ENCODE assay signal across 16 cellular contexts in genomic region chrX:139881572-139881971, GRCh38. TPM values are rescaled to one million over a fixed set of nuclear protein-coding genes. Genes with fewer than 3 reads are reported as not detected.
DNase-seq lines count a peak whose midpoint lies in the region; ATAC-seq, FAIRE-seq and TF ChIP-seq lines count a peak whose summit lies in the region.
"Had no signal": no experiment of that assay in that cellular context is flagged by ENCODE, and none has a peak within 500 bp of the region (broad histone marks: within the 10 kb centered on the region; RNA-seq: fewer than 3 reads in every experiment).

No MANE protein-coding gene starts in this region.

- ATAC-seq in heart left ventricle, result peak in 2 of 4 donors; percentile 41
- no peak for ATAC-seq in Right ventricle myocardium inferior
- no peak for ATAC-seq in GM18505 (IDR thresholded peaks at IDR 0.05; ENCODE audit: unreplicated experiment)
- ATAC-seq: left colon had no signal

- H3K9me3 ChIP-seq in heart left ventricle (no peaks in the 10 kb centered on the region), adipocyte (ENCODE audit: control insufficient read depth, low read length) (no peaks in the 10 kb centered on the region)

- H3K4me3 ChIP-seq in heart left ventricle (peak overlapping the region in 1 of 12 donors; percentile 2), adipocyte (ENCODE audit: low read length) (peak overlapping the region; percentile 6), fibroblast of villous mesenchyme (ENCODE audit: low read depth, low read length) (no peak overlapping the region)
- H3K4me3 ChIP-seq: coronary artery had no signal

- TF ChIP-seq POLR2A in heart left ventricle (IDR thresholded peaks at IDR 0.05) (no peak), GM18505 (IDR thresholded peaks at IDR 0.05; ENCODE audit: borderline replicate concordance, extremely low read depth, insufficient read depth, insufficient read length) (no peak)

- peak overlapping the region in 9 of 12 donors; percentile 34 to 71 (median 53) for H3K27ac ChIP-seq in heart left ventricle

- DNase-seq in heart left ventricle, result no peak
- DNase-seq in Right ventricle myocardium inferior (ENCODE audit: missing footprints), result no peak
- DNase-seq in adipocyte (ENCODE audit: low read depth), result peak; percentile 66
- peak; percentile 75 for DNase-seq in fibroblast of villous mesenchyme (ENCODE audit: low read depth)
- peak; percentile 62 for DNase-seq in stromal cell of bone marrow (ENCODE audit: low read depth)
- no peak for DNase-seq in frontal cortex (ENCODE audit: low spot score in 2 of 2)
- no peak for DNase-seq in activated CD8-positive, alpha-beta memory T cell treated with anti-CD3 and anti-CD28 coated beads for 24 hours
- DNase-seq: DMS153, glutamatergic neuron, left colon, NCI-H510A treated with DMSO at 0.1 percent for 48 hours, RPMI8226 had no signal

- TF ChIP-seq CTCF in heart left ventricle (IDR thresholded peaks at IDR 0.05) (no peak), fibroblast of villous mesenchyme (IDR thresholded peaks at IDR 0.05; ENCODE audit: insufficient read depth, low read depth, low read length) (no peak)

- no peak for FAIRE-seq in frontal cortex (lab: Jason Lieb, UNC)
- FAIRE-seq: GM12892, TTC549 had no signal

- H3K27me3 ChIP-seq in heart left ventricle, result peaks cover 0 to 3% (median 0%) of the 10 kb centered on the region in 9 donors
- H3K27me3 ChIP-seq in adipocyte (replicated peaks; ENCODE audit: control insufficient read depth, insufficient read depth, low read length), result no peaks in the 10 kb centered on the region

- H3K4me1 ChIP-seq in heart left ventricle (peaks cover 0 to 20% (median 5%) of the 10 kb centered on the region in 12 donors), adipocyte (ENCODE audit: control insufficient read depth, insufficient read depth, low read length) (peaks cover 15% of the 10 kb centered on the region)

- H3K9ac ChIP-seq in adipocyte (ENCODE audit: low read length), result peak overlapping the region; percentile 52

- WGBS in heart left ventricle, 4 donors, result 3 to 47% (median 26%) methylated on average over 1 of the region's 1 CpG

- no peaks in the 10 kb centered on the region for H3K36me3 ChIP-seq in heart left ventricle
- H3K36me3 ChIP-seq in adipocyte (ENCODE audit: control insufficient read depth, insufficient read depth, low read length, severe bottlenecking), result no peaks in the 10 kb centered on the region

- intact Hi-C loops in heart left ventricle (cut with DNase I), result loop anchor here in 2 of 10 donors (2.0 to 10.0 kb wide), 2 partner anchors 47 to 51 kb away; partner anchors contain the start of gene ATP11C (in 1 of the 2)
- intact Hi-C loops in Right ventricle myocardium inferior (cut with DNase I), result no loop called here

RNA-seq across cellular contexts. Expression of gene ATP11C, which starts 51.3 kb away (rescaled TPM):
- total RNA-seq in heart left ventricle, result 10 to 100 TPM in 1 of 9 donors, 1 to 10 TPM in 8; 2.1 to 10.2 (median 4.6) TPM
- polyA plus RNA-seq in heart left ventricle, result 1 to 10 TPM; 1.1 to 3.3 TPM
- 6.0 TPM for total RNA-seq in Right ventricle myocardium inferior
- total RNA-seq in fibroblast of villous mesenchyme, result 56.0 and 81.6 TPM in 2 replicates
- total RNA-seq in frontal cortex, result 54.2 TPM

Comparison
In these comparisons a context has a peak if more than half of its experiments do, and no peak if none do; other contexts are left out.
1. DNase-seq: peak in adipocyte (single experiment), fibroblast of villous mesenchyme (single experiment) and stromal cell of bone marrow (single experiment); none in heart left ventricle (0 of 5), Right ventricle myocardium inferior (single experiment), frontal cortex (0 of 2) and activated CD8-positive, alpha-beta memory T cell treated with anti-CD3 and anti-CD28 coated beads for 24 hours (single experiment).